Comparison of ENCODE assay signal across 9 cellular contexts in genomic region chr22:27726726-27727449, GRCh38.
DNase-seq lines count a peak whose midpoint lies in the region; ATAC-seq and TF ChIP-seq lines count a peak whose summit lies in the region.
"Had no signal": no experiment of that assay in that cellular context is flagged by ENCODE, and none has a peak within 500 bp of the region (broad histone marks: within the 10 kb centered on the region; RNA-seq: fewer than 3 reads in every experiment).

No MANE protein-coding gene starts in this region.

- ATAC-seq in HG03432 (IDR thresholded peaks at IDR 0.05; ENCODE audit: unreplicated experiment) = no peak
- no peak for ATAC-seq in stimulated activated naive CD8-positive, alpha-beta T cell treated with anti-CD3 and anti-CD28 coated beads, Interleukin-15, amount 100 ng/mL, for 72 hours

- H3K4me1 Mint-ChIP-seq in stimulated activated naive CD8-positive, alpha-beta T cell treated with anti-CD3 and anti-CD28 coated beads, Interleukin-15, amount 100 ng/mL, for 72 hours = no peaks in the 10 kb centered on the region

- H3F3A ChIP-seq in PC-9 (ENCODE audit: insufficient read depth, low read depth) = peaks cover 16% of the 10 kb centered on the region; the same call in 1 of the 2 replicates

- POLR2A ChIA-PET in PC-9 (lab: Charles Lee; ENCODE audit: unreplicated experiment) = interaction anchor here (0.5 to 0.6 kb wide), 2 partner anchors 44 to 57 kb away, joined by 3 to 5 read pairs; no protein-coding TSS in a partner anchor

- H3K9me3 ChIP-seq in PC-9 (ENCODE audit: insufficient read depth, low read depth) = no peaks in the 10 kb centered on the region

- no peaks in the 10 kb centered on the region for H3K27me3 ChIP-seq in PC-9 (ENCODE audit: insufficient read depth, low read depth)

- peaks cover 5 to 17% of the 10 kb centered on the region in 2 donors for H3K9me3 Mint-ChIP-seq in stimulated activated naive CD8-positive, alpha-beta T cell treated with anti-CD3 and anti-CD28 coated beads, Interleukin-15, amount 100 ng/mL, for 72 hours

- H3K36me3 ChIP-seq in PC-9 (ENCODE audit: low read depth) = no peaks in the 10 kb centered on the region

- H4K20me1 ChIP-seq in PC-9 (ENCODE audit: insufficient read depth) = no peaks in the 10 kb centered on the region

- H2AFZ ChIP-seq in PC-9 = peak overlapping the region; percentile 78

- peaks cover 29% of the 10 kb centered on the region for H3K4me1 ChIP-seq in PC-9 (replicated peaks; ENCODE audit: insufficient read depth)

- no TSS peak for BruUV-seq in PC-9 (replicated peaks; lab: Mats Ljungman, UMichigan)

- CTCF ChIA-PET in PC-9 (lab: Charles Lee) = interaction anchor here (0.6 to 0.9 kb wide), 2 partner anchors 9 to 74 kb away, joined by 3 to 9 read pairs; no protein-coding TSS in a partner anchor

- peak overlapping the region in 1 of 2 donors; percentile 50 for H3K27ac Mint-ChIP-seq in stimulated activated naive CD8-positive, alpha-beta T cell treated with anti-CD3 and anti-CD28 coated beads, Interleukin-15, amount 100 ng/mL, for 72 hours

- H3K4me3 ChIP-seq in PC-9 (peak overlapping the region; percentile 23; the same call in 1 of the 2 replicates), fibroblast of pulmonary artery (replicated peaks; ENCODE audit: low read depth, low read length) (no peak overlapping the region)

- peak overlapping the region; percentile 66 for H3K4me2 ChIP-seq in PC-9

- H3K27ac ChIP-seq in PC-9 = peak overlapping the region; percentile 76

- no peak overlapping the region for H3K4me3 Mint-ChIP-seq in stimulated activated naive CD8-positive, alpha-beta T cell treated with anti-CD3 and anti-CD28 coated beads, Interleukin-15, amount 100 ng/mL, for 72 hours

- DNase-seq in DMS153 (lab: John Stamatoyannopoulos, UW) (peak; percentile 19), PC-9 (peak; percentile 83 to 84), fibroblast of pulmonary artery (ENCODE audit: low read depth) (peak; percentile 93), posterior vena cava (ENCODE audit: low spot score) (peak; percentile 92), SIG-M5 (lab: John Stamatoyannopoulos, UW) (no peak), NCI-H510A (lab: John Stamatoyannopoulos, UW) (no peak)
- no peak for DNase-seq in stimulated activated naive CD8-positive, alpha-beta T cell treated with anti-CD3 and anti-CD28 coated beads, Interleukin-15, amount 100 ng/mL, for 72 hours
- DNase-seq: NCI-H2081 had no signal

- no peaks in the 10 kb centered on the region for H3K79me2 ChIP-seq in PC-9 (ENCODE audit: low read depth)

- H3K9me2 ChIP-seq in PC-9 (ENCODE audit: insufficient read depth) = no peaks in the 10 kb centered on the region

- TF ChIP-seq CTCF in PC-9 (conservative IDR thresholded peaks at IDR 0.05) (no peak), fibroblast of pulmonary artery (IDR thresholded peaks at IDR 0.05; ENCODE audit: low read length, missing control alignments) (no peak)

- H3K27me3 Mint-ChIP-seq in stimulated activated naive CD8-positive, alpha-beta T cell treated with anti-CD3 and anti-CD28 coated beads, Interleukin-15, amount 100 ng/mL, for 72 hours = peaks cover 8% of the 10 kb centered on the region

- intact Hi-C loops in PC-9 (cut with micrococcal nuclease; ENCODE audit: unreplicated experiment) = loop anchor here (2.0 to 10.0 kb wide), 3 partner anchors 58 to 250 kb away; no protein-coding TSS in a partner anchor
- intact Hi-C loops in posterior vena cava (cut with DNase I) = no loop called here

Comparison
In these comparisons a context has a peak if more than half of its experiments do, and no peak if none do; other contexts are left out.
1. DNase-seq: peak in DMS153 (single experiment), PC-9 (2 of 2), fibroblast of pulmonary artery (single experiment) and posterior vena cava (single experiment); none in SIG-M5 (single experiment), NCI-H510A (single experiment) and stimulated activated naive CD8-positive, alpha-beta T cell treated with anti-CD3 and anti-CD28 coated beads, Interleukin-15, amount 100 ng/mL, for 72 hours (0 of 2).